25 cellular contexts compared by ENCODE assay signal in the genomic region with DNA sequence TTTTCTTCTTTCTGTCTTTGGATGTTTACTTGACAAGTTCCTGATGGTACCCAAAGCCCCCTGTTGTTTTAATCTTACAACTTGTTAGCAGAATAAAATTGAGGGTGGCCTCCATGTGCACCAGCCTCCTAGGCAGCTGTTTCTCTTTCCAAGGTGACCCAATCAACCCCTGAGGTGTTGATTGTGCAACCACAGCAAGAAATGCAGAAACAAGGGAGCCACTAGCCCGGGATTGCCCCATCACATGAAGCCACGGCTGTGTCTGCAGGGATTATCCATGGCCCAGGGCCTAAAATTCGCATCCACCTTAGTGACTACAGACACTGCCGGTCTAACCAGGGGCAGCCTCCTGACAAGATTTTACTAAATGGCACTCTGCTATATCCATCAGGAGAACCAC. TPM values are rescaled to one million over a fixed set of nuclear protein-coding genes. Genes with fewer than 3 reads are reported as not detected.
DNase-seq lines count a peak whose midpoint lies in the region; ATAC-seq, FAIRE-seq and TF ChIP-seq lines count a peak whose summit lies in the region.
"Had no signal": no experiment of that assay in that cellular context is flagged by ENCODE, and none has a peak within 500 bp of the region (broad histone marks: within the 10 kb centered on the region; RNA-seq: fewer than 3 reads in every experiment).

No MANE protein-coding gene starts in this region.

- H3K79me2 ChIP-seq in HepG2 (ENCODE audit: insufficient read depth, low read length) (no peaks in the 10 kb centered on the region), SK-N-SH (ENCODE audit: insufficient read depth) (no peaks in the 10 kb centered on the region)

- DNase-seq in HepG2 (ENCODE audit: low spot score) = no peak
- no peak for DNase-seq in right lobe of liver
- DNase-seq in NB4 (ENCODE audit: low read depth) = peak; percentile 33
- peak; percentile 29 for DNase-seq in lung (ENCODE audit: low spot score)
- no peak for DNase-seq in NCI-H2029 (lab: John Stamatoyannopoulos, UW)
- DNase-seq in cortex of kidney (lab: John Stamatoyannopoulos, UW) = no peak
- no peak for DNase-seq in SK-N-SH
- DNase-seq: DMS79, GM23248, Kasumi-1, MM.1S, NCI-H1417 treated with DMSO at 0.1 percent for 48 hours, NCI-H1930, NCI-H345, NCI-H526 had no signal

- intact Hi-C loops in HepG2 (cut with micrococcal nuclease; ENCODE audit: unreplicated experiment) = no loop called here
- intact Hi-C loops in right lobe of liver (cut with DNase I) = no loop called here

- H3F3A ChIP-seq in SK-N-SH (replicated peaks; ENCODE audit: insufficient read depth) = no peaks in the 10 kb centered on the region

- in situ Hi-C loops in HepG2 (cut with HindIII; ENCODE audit: extremely low pct_ligation_motif_present, low pct_unique_long_range_greater_than_20kb) = no loop called here

- H3K36me3 ChIP-seq in HepG2 (replicated peaks in 1 of 2; ENCODE audit: control insufficient read depth in 1 of 2, insufficient read depth in 2 of 2, low read length in 2 of 2) (no peaks in the 10 kb centered on the region), right lobe of liver (no peaks in the 10 kb centered on the region), lung (ENCODE audit: control insufficient read depth in 2 of 2, insufficient read depth in 2 of 2, low read length in 2 of 2) (no peaks in the 10 kb centered on the region), SK-N-SH (replicated peaks in 1 of 2; ENCODE audit: control insufficient read depth in 1 of 2, insufficient read depth in 2 of 2, low read length in 1 of 2) (no peaks in the 10 kb centered on the region)
- H3K36me3 ChIP-seq: HAP-1 had no signal

- H3K4me3 ChIP-seq in HepG2 (replicated peaks in 1 of 3; ENCODE audit: insufficient read depth in 1 of 3, low read depth in 2 of 3, low read length in 3 of 3) (no peak overlapping the region), right lobe of liver (no peak overlapping the region), NB4 (ENCODE audit: low read depth, low read length) (no peak overlapping the region), lung (no peak overlapping the region), SK-N-SH (ENCODE audit: low read depth in 2 of 2, low read length in 1 of 2) (no peak overlapping the region)
- H3K4me3 ChIP-seq: GM23248, HAP-1, SK-N-MC had no signal

- TF ChIP-seq POLR2A in HepG2 (IDR thresholded peaks at IDR 0.05; ENCODE audit: insufficient read depth in 1 of 2, low read depth in 2 of 2, low read length in 2 of 2) = no peak
- TF ChIP-seq POLR2A in right lobe of liver (IDR thresholded peaks at IDR 0.05) = no peak
- no peak for TF ChIP-seq POLR2A in NB4 (IDR thresholded peaks at IDR 0.05; ENCODE audit: extremely low read depth, insufficient read length)

- no peaks in the 10 kb centered on the region; a peak in 1 of 5 replicates for H3K27me3 ChIP-seq in HepG2 (ENCODE audit: control insufficient read depth in 1 of 2, insufficient read depth in 2 of 2, low read length in 2 of 2)
- no peaks in the 10 kb centered on the region for H3K27me3 ChIP-seq in right lobe of liver
- no peaks in the 10 kb centered on the region for H3K27me3 ChIP-seq in lung (ENCODE audit: control insufficient read depth, insufficient read depth)
- H3K27me3 ChIP-seq in SK-N-SH (ENCODE audit: insufficient read depth) = no peaks in the 10 kb centered on the region; the same call in 1 of the 2 replicates

- no peak overlapping the region for H2AFZ ChIP-seq in HepG2 (ENCODE audit: low read length)
- no peak overlapping the region for H2AFZ ChIP-seq in SK-N-SH (ENCODE audit: low read depth)
- H2AFZ ChIP-seq: GM23248 had no signal

- H3K4me2 ChIP-seq in HepG2 (ENCODE audit: low read depth, low read length) = no peak overlapping the region
- H3K4me2 ChIP-seq in SK-N-SH = no peak overlapping the region

- no peak for TF ChIP-seq RAD21 in HepG2 (CRISPR knock-in tag; IDR thresholded peaks at IDR 0.05)
- no peak for TF ChIP-seq RAD21 in SK-N-SH (IDR thresholded peaks at IDR 0.05; ENCODE audit: low read length)

- H4K20me1 ChIP-seq in HepG2 (ENCODE audit: insufficient read depth, low read length) (no peaks in the 10 kb centered on the region), SK-N-SH (ENCODE audit: insufficient read depth) (no peaks in the 10 kb centered on the region)

- no TSS peak for BruUV-seq in HepG2 (replicated peaks; lab: Mats Ljungman, UMichigan)

- POLR2A ChIA-PET in HepG2 (lab: Yijun Ruan, JAX) (no interaction called here), SK-N-SH (lab: Yijun Ruan, JAX) (no interaction called here)

- no peaks in the 10 kb centered on the region for H3K9me2 ChIP-seq in SK-N-SH

- WGBS in HepG2 (ENCODE audit: low lambda C conversion rate) = 11% methylated on average over 1 of the region's 4 CpGs
- 41% methylated on average over 4 of the region's 4 CpGs for WGBS in right lobe of liver (ENCODE audit: insufficient coverage, low coverage, low lambda C conversion rate, missing lambda C conversion rate)
- WGBS in lung, 2 donors = 26 to 56% methylated on average over 4 of the region's 4 CpGs
- 3% methylated on average over 3 of the region's 4 CpGs for WGBS in SK-N-SH (ENCODE audit: low lambda C conversion rate)

- no peak for TF ChIP-seq EP300 in HepG2 (IDR thresholded peaks at IDR 0.05; ENCODE audit: low read depth in 2 of 2, low read length in 2 of 2)
- no peak for TF ChIP-seq EP300 in HepG2 (CRISPR knock-in tag; IDR thresholded peaks at IDR 0.05; ENCODE audit: borderline replicate concordance)
- no peak for TF ChIP-seq EP300 in SK-N-SH (IDR thresholded peaks at IDR 0.05; ENCODE audit: borderline replicate concordance in 1 of 2, low read depth in 1 of 2, low read length in 1 of 2)

- no peak for ATAC-seq in HepG2
- ATAC-seq in right lobe of liver = no peak
- no peak for ATAC-seq in lung (ENCODE audit: insufficient read depth, low FRiP score)
- ATAC-seq: Right ventricle myocardium inferior had no signal

- H3K9ac ChIP-seq in HepG2 (ENCODE audit: insufficient read depth, low read depth, low read length) (no peak overlapping the region), SK-N-SH (no peak overlapping the region)
- H3K9ac ChIP-seq: GM23248 had no signal

- H3K9me3 ChIP-seq in HepG2 (ENCODE audit: low read length) (no peaks in the 10 kb centered on the region), right lobe of liver (no peaks in the 10 kb centered on the region), lung (ENCODE audit: control insufficient read depth in 2 of 2, insufficient read depth in 1 of 2, low read length in 1 of 2) (peaks cover 0 to 2% of the 10 kb centered on the region in 2 donors), SK-N-SH (no peaks in the 10 kb centered on the region)
- H3K9me3 ChIP-seq: HAP-1 had no signal

- H3K4me1 ChIP-seq in HepG2 (ENCODE audit: insufficient read depth, low read length) (no peaks in the 10 kb centered on the region), right lobe of liver (no peaks in the 10 kb centered on the region), lung (ENCODE audit: control insufficient read depth in 2 of 2, insufficient read depth in 2 of 2, low read length in 2 of 2) (no peaks in the 10 kb centered on the region), SK-N-SH (ENCODE audit: control insufficient read depth in 1 of 2, insufficient read depth in 2 of 2, low read depth in 1 of 2, low read length in 1 of 2) (no peaks in the 10 kb centered on the region)
- H3K4me1 ChIP-seq: HAP-1 had no signal

- TF ChIP-seq CTCF in HepG2 (CRISPR knock-in tag; IDR thresholded peaks at IDR 0.05) (no peak), right lobe of liver (IDR thresholded peaks at IDR 0.05) (no peak), NB4 (IDR thresholded peaks at IDR 0.05; ENCODE audit: low read depth, low read length) (no peak), lung (IDR thresholded peaks at IDR 0.05; ENCODE audit: control extremely low read depth, extremely low read depth) (no peak), SK-N-SH (IDR thresholded peaks at IDR 0.05) (no peak)

- CTCF ChIA-PET in HepG2 (lab: Yijun Ruan, JAX; ENCODE audit: low intra/inter-chr PET ratio, low total read pairs) = no interaction called here
- CTCF ChIA-PET in SK-N-SH (lab: Yijun Ruan, JAX) = interaction anchor here (1.6 to 4.1 kb wide), 3 partner anchors 13 to 30 kb away, joined by 4 to 14 read pairs (median 10); no protein-coding TSS in a partner anchor

- no peak for FAIRE-seq in HepG2 (lab: Jason Lieb, UNC)
- FAIRE-seq: GM12892, GM18507, RCC 7860 had no signal

- no peak overlapping the region for H3K27ac ChIP-seq in HepG2 (ENCODE audit: extremely low read length, insufficient read depth, low read length)
- H3K27ac ChIP-seq in right lobe of liver = no peak overlapping the region
- H3K27ac ChIP-seq in lung (ENCODE audit: low read depth in 1 of 2, low read length in 1 of 2) = no peak overlapping the region
- no peak overlapping the region for H3K27ac ChIP-seq in SK-N-SH (ENCODE audit: low read depth in 2 of 2, low read length in 1 of 2)
- H3K27ac ChIP-seq: C4-2B, GM23248, SK-N-MC had no signal

RNA-seq across cellular contexts. Expression of gene CEACAM4, which starts 14.4 kb away (rescaled TPM):
- total RNA-seq in HepG2 (2016; rRNA removed; fragmentation: Illumina TruSeq; extraction: Trizol) = not detected in 2 replicates
- not detected in 2 replicates for total RNA-seq in HepG2 (2016; cell fraction: cytosol; rRNA removed; fragmentation: Illumina TruSeq; extraction: Trizol; ENCODE audit: low read depth)
- not detected in 2 replicates for total RNA-seq in HepG2 (2016; cell fraction: insoluble cytoplasmic fraction; rRNA removed; fragmentation: Illumina TruSeq; extraction: Trizol)
- not detected in 2 replicates for total RNA-seq in HepG2 (2016; cell fraction: membrane; rRNA removed; fragmentation: Illumina TruSeq; extraction: Trizol)
- total RNA-seq in HepG2 (2016; cell fraction: nucleus; rRNA removed; fragmentation: Illumina TruSeq; extraction: Trizol) = not detected in 2 replicates
- polyA plus RNA-seq in HepG2 (2011; rRNA removed) = not detected in 2 replicates
- polyA plus RNA-seq in HepG2 (2011; cell fraction: cytosol; rRNA removed) = not detected in 2 replicates
- not detected in 2 replicates for polyA plus RNA-seq in HepG2 (2011; cell fraction: nucleus; rRNA removed)
- polyA plus RNA-seq in HepG2 (2012) = not detected in 2 replicates
- not detected in 2 replicates for polyA plus RNA-seq in HepG2 (2016; cell fraction: cytosol; fragmentation: Illumina TruSeq; extraction: Trizol; ENCODE audit: low read depth)
- polyA plus RNA-seq in HepG2 (2016; cell fraction: insoluble cytoplasmic fraction; fragmentation: Illumina TruSeq; extraction: Trizol; ENCODE audit: low read depth) = not detected in 2 replicates
- polyA plus RNA-seq in HepG2 (2016; cell fraction: membrane; fragmentation: Illumina TruSeq; extraction: Trizol; ENCODE audit: low read depth) = not detected in 2 replicates
- polyA plus RNA-seq in HepG2 (2016; cell fraction: nucleus; fragmentation: Illumina TruSeq; extraction: Trizol; ENCODE audit: insufficient read depth, low read depth) = not detected in 2 replicates
- not detected in 2 replicates for polyA minus RNA-seq in HepG2 (2011; rRNA and poly(A)+ RNA removed; ENCODE audit: low replicate concordance)
- not detected in 2 replicates for polyA minus RNA-seq in HepG2 (2011; cell fraction: cytosol; rRNA and poly(A)+ RNA removed)
- polyA minus RNA-seq in HepG2 (2011; cell fraction: nucleus; rRNA and poly(A)+ RNA removed) = not detected in 2 replicates
- 1 to 10 TPM in 2 of 6 experiments, under 1 TPM in 4; 0.29 to 3.4 (median 0.58) TPM for total RNA-seq in right lobe of liver
- total RNA-seq in lung = 10 to 100 TPM in 1 of 2 donors, 1 to 10 TPM in 1; 2.1 to 15.9 TPM
- 10 to 100 TPM in 1 of 2 donors, 1 to 10 TPM in 1; 4.5 to 30.0 TPM for polyA plus RNA-seq in lung
- not detected in 2 replicates for polyA plus RNA-seq in SK-N-SH (2012; rRNA removed)
- not detected in 2 replicates for polyA plus RNA-seq in SK-N-SH (2012; cell fraction: cytosol; rRNA removed)
- polyA plus RNA-seq in SK-N-SH (2012; cell fraction: nucleus; rRNA removed) = not detected in 2 replicates
- total RNA-seq: GM23248, HT1080, OCI-LY7 had no signal
- polyA plus RNA-seq: GM23248, IgD-negative memory B cell had no signal

RNA-seq across cellular contexts. Expression of gene CEACAM21, which starts 36.5 kb away (rescaled TPM):
- total RNA-seq in HepG2 (2016; rRNA removed; fragmentation: Illumina TruSeq; extraction: Trizol) = not detected in 2 replicates
- not detected in 2 replicates for total RNA-seq in HepG2 (2016; cell fraction: cytosol; rRNA removed; fragmentation: Illumina TruSeq; extraction: Trizol; ENCODE audit: low read depth)
- not detected in 2 replicates for total RNA-seq in HepG2 (2016; cell fraction: insoluble cytoplasmic fraction; rRNA removed; fragmentation: Illumina TruSeq; extraction: Trizol)
- total RNA-seq in HepG2 (2016; cell fraction: membrane; rRNA removed; fragmentation: Illumina TruSeq; extraction: Trizol) = not detected in 2 replicates
- not detected in 2 replicates for total RNA-seq in HepG2 (2016; cell fraction: nucleus; rRNA removed; fragmentation: Illumina TruSeq; extraction: Trizol)
- 0.05 TPM in 1 of 2 replicates, not detected in the other for polyA plus RNA-seq in HepG2 (2011; rRNA removed)
- not detected in 2 replicates for polyA plus RNA-seq in HepG2 (2011; cell fraction: cytosol; rRNA removed)
- polyA plus RNA-seq in HepG2 (2011; cell fraction: nucleus; rRNA removed) = not detected in 2 replicates
- not detected in 2 replicates for polyA plus RNA-seq in HepG2 (2012)
- not detected in 2 replicates for polyA plus RNA-seq in HepG2 (2016; cell fraction: cytosol; fragmentation: Illumina TruSeq; extraction: Trizol; ENCODE audit: low read depth)
- polyA plus RNA-seq in HepG2 (2016; cell fraction: insoluble cytoplasmic fraction; fragmentation: Illumina TruSeq; extraction: Trizol; ENCODE audit: low read depth) = not detected in 2 replicates
- not detected in 2 replicates for polyA plus RNA-seq in HepG2 (2016; cell fraction: membrane; fragmentation: Illumina TruSeq; extraction: Trizol; ENCODE audit: low read depth)
- polyA plus RNA-seq in HepG2 (2016; cell fraction: nucleus; fragmentation: Illumina TruSeq; extraction: Trizol; ENCODE audit: insufficient read depth, low read depth) = not detected in 2 replicates
- polyA minus RNA-seq in HepG2 (2011; rRNA and poly(A)+ RNA removed; ENCODE audit: low replicate concordance) = 0.20 TPM in 1 of 2 replicates, not detected in the other
- polyA minus RNA-seq in HepG2 (2011; cell fraction: cytosol; rRNA and poly(A)+ RNA removed) = not detected in 2 replicates
- not detected in 2 replicates for polyA minus RNA-seq in HepG2 (2011; cell fraction: nucleus; rRNA and poly(A)+ RNA removed)
- total RNA-seq in right lobe of liver = 1 to 10 TPM in 3 of 6 experiments, under 1 TPM in 2, not detected in 1; 0.49 to 1.4 (median 1.2) TPM
- total RNA-seq in lung = 10 to 100 TPM in 1 of 2 donors, 1 to 10 TPM in 1; 6.5 to 12.2 TPM
- polyA plus RNA-seq in lung = 10 to 100 TPM in 1 of 2 donors, 1 to 10 TPM in 1; 9.6 to 10.9 TPM
- polyA plus RNA-seq in SK-N-SH (2012; rRNA removed) = not detected in 2 replicates
- polyA plus RNA-seq in SK-N-SH (2012; cell fraction: cytosol; rRNA removed) = not detected in 2 replicates
- polyA plus RNA-seq in SK-N-SH (2012; cell fraction: nucleus; rRNA removed) = not detected in 2 replicates
- total RNA-seq: GM23248, HT1080 had no signal
- polyA plus RNA-seq: GM23248 had no signal

Comparison
In these comparisons a context has a peak if more than half of its experiments do, and no peak if none do; other contexts are left out.
1. DNase-seq: peak in NB4 (single experiment) and lung (single experiment); none in HepG2 (single experiment), right lobe of liver (0 of 3), NCI-H2029 (single experiment), cortex of kidney (single experiment) and SK-N-SH (single experiment).